1 cellular context compared by ENCODE assay signal in the genomic region with DNA sequence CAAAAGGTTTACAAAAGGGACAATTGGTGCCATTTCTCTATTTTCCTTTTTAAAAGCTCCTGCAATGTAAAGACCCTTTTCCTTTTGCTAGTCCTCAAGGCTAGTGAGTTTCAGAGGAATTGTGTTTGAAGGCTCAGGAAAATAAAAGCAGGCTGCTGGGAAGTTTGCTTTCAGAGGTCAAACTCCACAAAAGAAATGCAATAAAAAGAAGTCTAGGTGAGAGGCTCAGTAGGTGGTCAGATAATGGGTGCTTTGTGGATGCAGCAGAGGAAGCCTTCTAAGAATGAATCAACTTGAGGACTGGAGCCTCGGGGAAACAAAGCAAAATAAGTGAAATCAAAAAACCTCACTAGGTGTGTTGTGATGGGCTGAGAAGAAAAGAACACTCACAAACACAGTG.
TF ChIP-seq lines count a peak whose summit lies in the region.

No MANE protein-coding gene starts in this region.

TF ChIP-seq in GM23338, 12 proteins besides CTCF, POLR2A, EP300 and RAD21 (continued from another document):
- TF ChIP-seq, protein P1, sequence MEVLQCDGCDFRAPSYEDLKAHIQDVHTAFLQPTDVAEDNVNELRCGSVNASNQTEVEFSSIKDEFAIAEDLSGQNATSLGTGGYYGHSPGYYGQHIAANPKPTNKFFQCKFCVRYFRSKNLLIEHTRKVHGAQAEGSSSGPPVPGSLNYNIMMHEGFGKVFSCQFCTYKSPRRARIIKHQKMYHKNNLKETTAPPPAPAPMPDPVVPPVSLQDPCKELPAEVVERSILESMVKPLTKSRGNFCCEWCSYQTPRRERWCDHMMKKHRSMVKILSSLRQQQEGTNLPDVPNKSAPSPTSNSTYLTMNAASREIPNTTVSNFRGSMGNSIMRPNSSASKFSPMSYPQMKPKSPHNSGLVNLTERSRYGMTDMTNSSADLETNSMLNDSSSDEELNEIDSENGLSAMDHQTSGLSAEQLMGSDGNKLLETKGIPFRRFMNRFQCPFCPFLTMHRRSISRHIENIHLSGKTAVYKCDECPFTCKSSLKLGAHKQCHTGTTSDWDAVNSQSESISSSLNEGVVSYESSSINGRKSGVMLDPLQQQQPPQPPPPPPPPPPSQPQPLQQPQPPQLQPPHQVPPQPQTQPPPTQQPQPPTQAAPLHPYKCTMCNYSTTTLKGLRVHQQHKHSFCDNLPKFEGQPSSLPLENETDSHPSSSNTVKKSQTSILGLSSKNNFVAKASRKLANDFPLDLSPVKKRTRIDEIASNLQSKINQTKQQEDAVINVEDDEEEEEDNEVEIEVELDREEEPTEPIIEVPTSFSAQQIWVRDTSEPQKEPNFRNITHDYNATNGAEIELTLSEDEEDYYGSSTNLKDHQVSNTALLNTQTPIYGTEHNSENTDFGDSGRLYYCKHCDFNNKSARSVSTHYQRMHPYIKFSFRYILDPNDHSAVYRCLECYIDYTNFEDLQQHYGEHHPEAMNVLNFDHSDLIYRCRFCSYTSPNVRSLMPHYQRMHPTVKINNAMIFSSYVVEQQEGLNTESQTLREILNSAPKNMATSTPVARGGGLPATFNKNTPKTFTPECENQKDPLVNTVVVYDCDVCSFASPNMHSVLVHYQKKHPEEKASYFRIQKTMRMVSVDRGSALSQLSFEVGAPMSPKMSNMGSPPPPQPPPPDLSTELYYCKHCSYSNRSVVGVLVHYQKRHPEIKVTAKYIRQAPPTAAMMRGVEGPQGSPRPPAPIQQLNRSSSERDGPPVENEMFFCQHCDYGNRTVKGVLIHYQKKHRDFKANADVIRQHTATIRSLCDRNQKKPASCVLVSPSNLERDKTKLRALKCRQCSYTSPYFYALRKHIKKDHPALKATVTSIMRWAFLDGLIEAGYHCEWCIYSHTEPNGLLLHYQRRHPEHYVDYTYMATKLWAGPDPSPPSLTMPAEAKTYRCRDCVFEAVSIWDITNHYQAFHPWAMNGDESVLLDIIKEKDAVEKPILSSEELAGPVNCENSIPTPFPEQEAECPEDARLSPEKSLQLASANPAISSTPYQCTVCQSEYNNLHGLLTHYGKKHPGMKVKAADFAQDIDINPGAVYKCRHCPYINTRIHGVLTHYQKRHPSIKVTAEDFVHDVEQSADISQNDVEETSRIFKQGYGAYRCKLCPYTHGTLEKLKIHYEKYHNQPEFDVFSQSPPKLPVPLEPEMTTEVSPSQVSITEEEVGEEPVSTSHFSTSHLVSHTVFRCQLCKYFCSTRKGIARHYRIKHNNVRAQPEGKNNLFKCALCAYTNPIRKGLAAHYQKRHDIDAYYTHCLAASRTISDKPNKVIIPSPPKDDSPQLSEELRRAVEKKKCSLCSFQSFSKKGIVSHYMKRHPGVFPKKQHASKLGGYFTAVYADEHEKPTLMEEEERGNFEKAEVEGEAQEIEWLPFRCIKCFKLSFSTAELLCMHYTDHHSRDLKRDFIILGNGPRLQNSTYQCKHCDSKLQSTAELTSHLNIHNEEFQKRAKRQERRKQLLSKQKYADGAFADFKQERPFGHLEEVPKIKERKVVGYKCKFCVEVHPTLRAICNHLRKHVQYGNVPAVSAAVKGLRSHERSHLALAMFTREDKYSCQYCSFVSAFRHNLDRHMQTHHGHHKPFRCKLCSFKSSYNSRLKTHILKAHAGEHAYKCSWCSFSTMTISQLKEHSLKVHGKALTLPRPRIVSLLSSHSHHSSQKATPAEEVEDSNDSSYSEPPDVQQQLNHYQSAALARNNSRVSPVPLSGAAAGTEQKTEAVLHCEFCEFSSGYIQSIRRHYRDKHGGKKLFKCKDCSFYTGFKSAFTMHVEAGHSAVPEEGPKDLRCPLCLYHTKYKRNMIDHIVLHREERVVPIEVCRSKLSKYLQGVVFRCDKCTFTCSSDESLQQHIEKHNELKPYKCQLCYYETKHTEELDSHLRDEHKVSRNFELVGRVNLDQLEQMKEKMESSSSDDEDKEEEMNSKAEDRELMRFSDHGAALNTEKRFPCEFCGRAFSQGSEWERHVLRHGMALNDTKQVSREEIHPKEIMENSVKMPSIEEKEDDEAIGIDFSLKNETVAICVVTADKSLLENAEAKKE (CRISPR knock-in tag; IDR thresholded peaks at IDR 0.05): no peak
- no peak for TF ChIP-seq STAT1 (IDR thresholded peaks at IDR 0.05; ENCODE audit: unreplicated experiment)
- no peak for TF ChIP-seq EZH2 (IDR thresholded peaks at IDR 0.05; ENCODE audit: low read depth, unreplicated experiment)
- no peak for TF ChIP-seq ZNF114 (CRISPR knock-in tag; IDR thresholded peaks at IDR 0.05)
- no peak for TF ChIP-seq JUNB (IDR thresholded peaks at IDR 0.05; ENCODE audit: unreplicated experiment)
- TF ChIP-seq ZNF331 (CRISPR knock-in tag; IDR thresholded peaks at IDR 0.05; ENCODE audit: low read depth): no peak
